8 cellular contexts compared by ENCODE assay signal in the genomic region with DNA sequence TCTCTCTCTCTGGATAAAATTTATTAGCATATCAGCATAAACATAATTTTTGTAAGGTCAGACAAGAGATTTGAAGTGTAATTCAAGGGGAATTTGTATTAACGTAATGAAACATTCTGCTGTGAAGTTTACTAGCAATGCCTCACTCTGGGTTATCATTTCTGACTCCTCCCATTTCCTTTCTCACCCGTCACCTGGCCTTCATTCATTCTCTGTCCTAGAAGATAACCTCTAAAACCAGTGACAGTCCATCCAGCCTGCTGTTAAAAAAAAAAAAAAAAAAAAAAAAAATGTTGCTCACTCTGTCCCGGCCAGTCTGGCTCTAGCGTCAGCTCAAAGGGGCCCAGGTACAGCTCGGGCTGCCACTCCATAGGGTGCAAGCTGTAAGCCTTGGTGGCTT. TPM values are rescaled to one million over a fixed set of nuclear protein-coding genes. Genes with fewer than 3 reads are reported as not detected.
DNase-seq lines count a peak whose midpoint lies in the region; ATAC-seq and TF ChIP-seq lines count a peak whose summit lies in the region.

No MANE protein-coding gene starts in this region.

- no peak for DNase-seq in GM06990 (ENCODE audit: extremely low read depth, insufficient read length)
- DNase-seq in Jurkat, Clone E6-1 (ENCODE audit: low read depth, low spot score), result peak; percentile 39
- DNase-seq in effector memory CD4-positive, alpha-beta T cell, result peak in 1 of 3 donors; percentile 8
- no peak for DNase-seq in upper lobe of left lung
- DNase-seq in islet precursor cell, result no peak
- DNase-seq in lower leg skin (ENCODE audit: low spot score in 2 of 2), result no peak
- DNase-seq in activated CD4-positive, alpha-beta T cell treated with anti-CD3 and anti-CD28 coated beads for 48 hours, result no peak

- no peaks in the 10 kb centered on the region for H3K9me3 ChIP-seq in effector memory CD4-positive, alpha-beta T cell (ENCODE audit: control insufficient read depth, low read length)
- no peaks in the 10 kb centered on the region for H3K9me3 ChIP-seq in upper lobe of left lung

- no peaks in the 10 kb centered on the region for H3K27me3 ChIP-seq in GM06990 (replicated peaks; ENCODE audit: control insufficient read depth, insufficient read depth, low read length)
- H3K27me3 ChIP-seq in effector memory CD4-positive, alpha-beta T cell (replicated peaks; ENCODE audit: control insufficient read depth, insufficient read depth, low read length, poor library complexity, severe bottlenecking), result no peaks in the 10 kb centered on the region
- H3K27me3 ChIP-seq in upper lobe of left lung, result no peaks in the 10 kb centered on the region

- peaks cover 8% of the 10 kb centered on the region for H3K4me1 ChIP-seq in effector memory CD4-positive, alpha-beta T cell (ENCODE audit: control insufficient read depth, insufficient read depth, low read length, poor library complexity, severe bottlenecking)
- peaks cover 0 to 19% (median 9%) of the 10 kb centered on the region in 4 donors for H3K4me1 ChIP-seq in upper lobe of left lung

- 67 to 71% methylated on average over 5 of the region's 5 CpGs for WGBS in upper lobe of left lung, 2 donors
- 86 to 87% methylated on average over 5 of the region's 5 CpGs for WGBS in lower leg skin, 2 donors

- peak overlapping the region; percentile 50 for H3K4me3 ChIP-seq in GM06990 (replicated peaks; ENCODE audit: low read depth, low read length)
- peak overlapping the region; percentile 40 for H3K4me3 ChIP-seq in Jurkat, Clone E6-1 (ENCODE audit: low read length)
- peak overlapping the region; percentile 36 for H3K4me3 ChIP-seq in effector memory CD4-positive, alpha-beta T cell (ENCODE audit: insufficient read depth, low read depth, low read length, poor library complexity, severe bottlenecking)
- H3K4me3 ChIP-seq in upper lobe of left lung, result no peak overlapping the region
- no peak overlapping the region for H3K4me3 ChIP-seq in lower leg skin (ENCODE audit: low read depth, poor library complexity, severe bottlenecking)

- ATAC-seq in GM21390 (IDR thresholded peaks at IDR 0.05; ENCODE audit: unreplicated experiment) (peak; percentile 53), upper lobe of left lung (ENCODE audit: low FRiP score in 2 of 2) (no peak)

- H3K36me3 ChIP-seq in GM06990 (ENCODE audit: control insufficient read depth, insufficient read depth, low read length), result no peaks in the 10 kb centered on the region; the same call in 1 of the 2 replicates
- H3K36me3 ChIP-seq in effector memory CD4-positive, alpha-beta T cell (ENCODE audit: control insufficient read depth, insufficient read depth, low read length), result no peaks in the 10 kb centered on the region
- peaks cover 0 to 3% (median 0%) of the 10 kb centered on the region in 4 donors for H3K36me3 ChIP-seq in upper lobe of left lung

- no peak for TF ChIP-seq EP300 in upper lobe of left lung (IDR thresholded peaks at IDR 0.05)

- TF ChIP-seq POLR2A in upper lobe of left lung (IDR thresholded peaks at IDR 0.05), result no peak
- TF ChIP-seq POLR2A in lower leg skin (IDR thresholded peaks at IDR 0.05), result no peak

- TF ChIP-seq CTCF in GM06990 (IDR thresholded peaks at IDR 0.05; ENCODE audit: insufficient read depth, low read length, poor library complexity, severe bottlenecking), result no peak
- no peak for TF ChIP-seq CTCF in upper lobe of left lung (IDR thresholded peaks at IDR 0.05)
- no peak for TF ChIP-seq CTCF in lower leg skin (IDR thresholded peaks at IDR 0.05)

- H3K27ac ChIP-seq in effector memory CD4-positive, alpha-beta T cell (ENCODE audit: insufficient read depth, low read length, poor library complexity, severe bottlenecking), result peak overlapping the region; percentile 75
- peak overlapping the region; percentile 44 to 82 (median 56) for H3K27ac ChIP-seq in upper lobe of left lung

- intact Hi-C loops in lower leg skin (cut with DNase I; ENCODE audit: low total_unique reads), result no loop called here

RNA-seq across cellular contexts. Expression of a gene that starts 27.2 kb away (rescaled TPM):
- polyA plus RNA-seq in Jurkat, Clone E6-1 (2012; ENCODE audit: insufficient read depth, insufficient read length), result 5.3 TPM
- total RNA-seq in upper lobe of left lung, result 10 to 100 TPM; 11.3 to 70.4 (median 17.7) TPM
- 10 to 100 TPM; 58.9 to 99.8 (median 75.8) TPM for total RNA-seq in lower leg skin

Comparison
In these comparisons a context has a peak if more than half of its experiments do, and no peak if none do; other contexts are left out.
1. H3K4me3 ChIP-seq: peak in GM06990 (single experiment), Jurkat, Clone E6-1 (single experiment) and effector memory CD4-positive, alpha-beta T cell (single experiment); none in upper lobe of left lung (0 of 4) and lower leg skin (single experiment).